25 cellular contexts compared by ENCODE assay signal in the genomic region with DNA sequence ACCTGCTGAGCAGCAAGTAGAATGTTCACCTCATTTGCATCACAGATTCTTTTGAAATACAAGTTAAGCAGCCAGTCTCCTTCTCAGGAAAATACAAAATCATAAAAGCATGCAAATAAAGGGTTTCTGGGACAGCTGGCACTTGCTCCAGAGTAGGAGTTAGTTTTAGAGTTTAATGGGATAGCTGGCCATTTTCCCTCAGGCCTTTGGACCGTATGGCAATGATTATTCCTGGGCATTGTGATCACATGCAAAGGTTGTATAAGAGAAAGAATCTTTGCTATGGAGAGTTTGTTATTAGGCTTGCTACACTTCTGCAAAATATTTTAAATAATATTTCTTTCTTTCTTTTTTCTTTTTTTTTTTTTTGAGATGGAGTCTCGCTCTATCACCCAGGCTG.
A peak's percentile ranks its signal among the peaks of the same experiment; 100 is the strongest.
DNase-seq lines count a peak whose midpoint lies in the region; ATAC-seq and TF ChIP-seq lines count a peak whose summit lies in the region.
"Had no signal": no experiment of that assay in that cellular context is flagged by ENCODE, and none has a peak within 500 bp of the region (broad histone marks: within the 10 kb centered on the region; RNA-seq: fewer than 3 reads in every experiment).

No MANE protein-coding gene starts in this region.

- H3K4me3 ChIP-seq in BJ (ENCODE audit: low read depth, low read length) = no peak overlapping the region
- H3K4me3 ChIP-seq in HFF-Myc (replicated peaks; ENCODE audit: low read depth, low read length) = no peak overlapping the region
- H3K4me3 ChIP-seq in adipocyte (ENCODE audit: low read length) = no peak overlapping the region
- H3K4me3 ChIP-seq: BLaER1 treated with 17β-estradiol and CSF1 and Interleukin-3, amounts not matched to agents 10 nM and 100 nM; MG63 had no signal

- no peaks in the 10 kb centered on the region for H3K27me3 ChIP-seq in BJ (ENCODE audit: control insufficient read depth, insufficient read depth, low read length)
- no peaks in the 10 kb centered on the region for H3K27me3 ChIP-seq in adipocyte (replicated peaks; ENCODE audit: control insufficient read depth, insufficient read depth, low read length)
- H3K27me3 ChIP-seq: BLaER1 treated with 17β-estradiol and CSF1 and Interleukin-3, amounts not matched to agents 10 nM and 100 nM; MG63 had no signal

- H3K36me3 ChIP-seq in BJ (ENCODE audit: control insufficient read depth, insufficient read depth, low read length) = no peaks in the 10 kb centered on the region
- no peaks in the 10 kb centered on the region for H3K36me3 ChIP-seq in adipocyte (ENCODE audit: control insufficient read depth, insufficient read depth, low read length, severe bottlenecking)
- H3K36me3 ChIP-seq: MG63 had no signal

- H3K4me1 ChIP-seq in adipocyte (ENCODE audit: control insufficient read depth, insufficient read depth, low read length) = peaks cover 8% of the 10 kb centered on the region
- H3K4me1 ChIP-seq: BLaER1 treated with 17β-estradiol and CSF1 and Interleukin-3, amounts not matched to agents 10 nM and 100 nM had no signal

- DNase-seq in BJ (ENCODE audit: low read depth) = peak; percentile 45
- DNase-seq in HFF-Myc (ENCODE audit: extremely low read depth, low read depth) = peak; percentile 51
- DNase-seq in adipocyte (ENCODE audit: low read depth) = peak; percentile 76
- no peak for DNase-seq in left lobe of liver (ENCODE audit: low spot score)
- DNase-seq in COLO829 (ENCODE audit: low spot score) = no peak
- no peak for DNase-seq in NCI-H2107 (lab: John Stamatoyannopoulos, UW)
- no peak for DNase-seq in nucleus accumbens (lab: John Stamatoyannopoulos, UW)
- no peak for DNase-seq in activated CD4-positive, CD25-positive, alpha-beta regulatory T cell (lab: John Stamatoyannopoulos, UW)
- DNase-seq: CD4-positive, alpha-beta T cell; COR-L47; DMS53; H7; HFFc6; IMR-90; KG1; MG63; NCI-H1105 treated with DMSO at 0.1 percent for 48 hours; NCI-H146; NCI-H1930; NCI-H446 treated with DMSO at 0.1 percent for 48 hours; NCI-H69; SHP77 treated with DMSO at 0.1 percent for 48 hours; SW 1271 had no signal

- POLR2A ChIA-PET in BJ (lab: Charles Lee) = interaction anchor here (0.6 kb wide), 1 partner anchor 80 kb away, joined by 8 read pairs; no protein-coding TSS in a partner anchor

- peaks cover 4% of the 10 kb centered on the region for H3K9me3 ChIP-seq in adipocyte (ENCODE audit: control insufficient read depth, low read length)
- H3K9me3 ChIP-seq: MG63 had no signal

- ATAC-seq in left lobe of liver = peak; percentile 94
- ATAC-seq: Panc1 had no signal

- no peak overlapping the region for H3K9ac ChIP-seq in adipocyte (ENCODE audit: low read length)
- H3K9ac ChIP-seq: BLaER1 treated with 17β-estradiol and CSF1 and Interleukin-3, amounts not matched to agents 10 nM and 100 nM had no signal

- CTCF ChIA-PET in BJ (lab: Yijun Ruan, JAX) = no interaction called here

- TF ChIP-seq CTCF in BJ (IDR thresholded peaks at IDR 0.05; ENCODE audit: insufficient read depth, low read depth, low read length) (no peak), HFF-Myc (IDR thresholded peaks at IDR 0.05; ENCODE audit: low read depth, low read length, missing control alignments) (no peak)

Comparison
In these comparisons a context has a peak if more than half of its experiments do, and no peak if none do; other contexts are left out.
1. DNase-seq: peak in BJ (single experiment), HFF-Myc (single experiment) and adipocyte (single experiment); none in left lobe of liver (single experiment), COLO829 (single experiment), NCI-H2107 (single experiment), nucleus accumbens (0 of 56) and activated CD4-positive, CD25-positive, alpha-beta regulatory T cell (0 of 4).